ENCODE assay signal across 9 cellular contexts in genomic region chr11:123742334-123742733, GRCh38. TPM values are rescaled to one million over a fixed set of nuclear protein-coding genes. Genes with fewer than 3 reads are reported as not detected.
DNase-seq lines count a peak whose midpoint lies in the region; ATAC-seq, FAIRE-seq and TF ChIP-seq lines count a peak whose summit lies in the region.
"Had no signal": no experiment of that assay in that cellular context is flagged by ENCODE, and none has a peak within 500 bp of the region (broad histone marks: within the 10 kb centered on the region; RNA-seq: fewer than 3 reads in every experiment).

No MANE protein-coding gene starts in this region.

- no peaks in the 10 kb centered on the region for H3K9me3 Mint-ChIP-seq in activated CD8-positive, alpha-beta memory T cell treated with anti-CD3 and anti-CD28 coated beads, Interleukin-2, amount 10 ng/mL, durations not matched to agents 7 days and 5 days (ENCODE audit: low read depth)
- H3K9me3 Mint-ChIP-seq in activated naive CD8-positive, alpha-beta T cell treated with anti-CD3 and anti-CD28 coated beads, Interleukin-2, amount 50 U/mL, for 24 hours: no peaks in the 10 kb centered on the region

- H3K4me3 Mint-ChIP-seq in activated CD8-positive, alpha-beta memory T cell treated with anti-CD3 and anti-CD28 coated beads, Interleukin-2, amount 10 ng/mL, durations not matched to agents 7 days and 5 days: peak overlapping the region; percentile 95
- H3K4me3 Mint-ChIP-seq in activated naive CD8-positive, alpha-beta T cell treated with anti-CD3 and anti-CD28 coated beads, Interleukin-2, amount 50 U/mL, for 24 hours: peak overlapping the region; percentile 88

- H3K4me1 ChIP-seq in tibial nerve (peaks cover 0 to 29% (median 8%) of the 10 kb centered on the region in 4 donors), small intestine (ENCODE audit: control insufficient read depth in 2 of 2, insufficient read depth in 1 of 2, low read depth in 1 of 2, low read length in 1 of 2) (peaks cover 0 to 14% of the 10 kb centered on the region in 2 donors)

- H3K27ac Mint-ChIP-seq in activated CD8-positive, alpha-beta memory T cell treated with anti-CD3 and anti-CD28 coated beads, Interleukin-2, amount 10 ng/mL, durations not matched to agents 7 days and 5 days: peak overlapping the region; percentile 93
- H3K27ac Mint-ChIP-seq in activated naive CD8-positive, alpha-beta T cell treated with anti-CD3 and anti-CD28 coated beads, Interleukin-2, amount 50 U/mL, for 24 hours: peak overlapping the region; percentile 86

- no peak for FAIRE-seq in small intestine (lab: Jason Lieb, UNC)

- H3K27me3 ChIP-seq in tibial nerve (no peaks in the 10 kb centered on the region), small intestine (ENCODE audit: control insufficient read depth in 2 of 2, insufficient read depth in 2 of 2, low read length in 2 of 2) (no peaks in the 10 kb centered on the region)

- TF ChIP-seq EP300 in tibial nerve (IDR thresholded peaks at IDR 0.05): no peak

- no peak for DNase-seq in activated CD8-positive, alpha-beta memory T cell treated with anti-CD3 and anti-CD28 coated beads, Interleukin-2, amount 10 ng/mL, durations not matched to agents 7 days and 5 days
- no peak for DNase-seq in activated CD8-positive, alpha-beta memory T cell treated with anti-CD3 and anti-CD28 coated beads, Interleukin-2, amount 50 U/mL, for 4 hours
- peak; percentile 3 for DNase-seq in activated naive CD8-positive, alpha-beta T cell treated with anti-CD3 and anti-CD28 coated beads, Interleukin-2, amount 50 U/mL, for 24 hours
- DNase-seq in left kidney (ENCODE audit: low read depth, low spot score) (peak; percentile 35), tibial nerve (ENCODE audit: low spot score in 2 of 2) (no peak), NCI-H1694 treated with DMSO at 0.1 percent for 48 hours (lab: John Stamatoyannopoulos, UW) (no peak), small intestine (no peak)

- peak overlapping the region in 3 of 4 donors; percentile 77 to 93 (median 80) for H3K27ac ChIP-seq in tibial nerve
- H3K27ac ChIP-seq in small intestine (ENCODE audit: low read depth in 1 of 2, low read length in 1 of 2): no peak overlapping the region

- no peak for ATAC-seq in activated CD8-positive, alpha-beta memory T cell treated with anti-CD3 and anti-CD28 coated beads, Interleukin-2, amount 10 ng/mL, durations not matched to agents 7 days and 5 days
- no peak for ATAC-seq in activated naive CD8-positive, alpha-beta T cell treated with anti-CD3 and anti-CD28 coated beads, Interleukin-2, amount 50 U/mL, for 24 hours
- ATAC-seq in HG03442 (IDR thresholded peaks at IDR 0.05; ENCODE audit: unreplicated experiment): no peak

- H3K9me3 ChIP-seq in tibial nerve: no peaks in the 10 kb centered on the region
- no peaks in the 10 kb centered on the region for H3K9me3 ChIP-seq in small intestine (ENCODE audit: control insufficient read depth, low read depth)

- CTCF ChIA-PET in activated CD8-positive, alpha-beta memory T cell treated with anti-CD3 and anti-CD28 coated beads, Interleukin-2, amount 10 ng/mL, durations not matched to agents 7 days and 5 days (lab: Charles Lee): no interaction called here

- peak overlapping the region; percentile 69 to 97 (median 88) for H3K4me3 ChIP-seq in tibial nerve
- H3K4me3 ChIP-seq in small intestine (ENCODE audit: low read depth in 1 of 2, low read length in 2 of 2): no peak overlapping the region

- H3K36me3 ChIP-seq in tibial nerve: peaks cover 0 to 7% (median 0%) of the 10 kb centered on the region in 3 donors
- H3K36me3 ChIP-seq in small intestine (ENCODE audit: control insufficient read depth in 2 of 2, insufficient read depth in 2 of 2, low read length in 2 of 2): peaks cover 0 to 2% of the 10 kb centered on the region in 2 donors

- TF ChIP-seq CTCF in tibial nerve (IDR thresholded peaks at IDR 0.05): no peak

- peaks cover 16% of the 10 kb centered on the region for H3K36me3 Mint-ChIP-seq in activated CD8-positive, alpha-beta memory T cell treated with anti-CD3 and anti-CD28 coated beads, Interleukin-2, amount 10 ng/mL, durations not matched to agents 7 days and 5 days
- peaks cover 19% of the 10 kb centered on the region for H3K36me3 Mint-ChIP-seq in activated naive CD8-positive, alpha-beta T cell treated with anti-CD3 and anti-CD28 coated beads, Interleukin-2, amount 50 U/mL, for 24 hours (ENCODE audit: low read depth)

- TF ChIP-seq POLR2A in tibial nerve (IDR thresholded peaks at IDR 0.05): no peak

- no peaks in the 10 kb centered on the region for H3K27me3 Mint-ChIP-seq in activated CD8-positive, alpha-beta memory T cell treated with anti-CD3 and anti-CD28 coated beads, Interleukin-2, amount 10 ng/mL, durations not matched to agents 7 days and 5 days
- H3K27me3 Mint-ChIP-seq in activated naive CD8-positive, alpha-beta T cell treated with anti-CD3 and anti-CD28 coated beads, Interleukin-2, amount 50 U/mL, for 24 hours: peaks cover 4% of the 10 kb centered on the region

- 52 to 53% methylated on average over 4 of the region's 4 CpGs for WGBS in tibial nerve, 2 donors
- 48 to 54% (median 51%) methylated on average over 4 of the region's 4 CpGs for WGBS in small intestine, 3 donors

- H3K4me1 Mint-ChIP-seq in activated CD8-positive, alpha-beta memory T cell treated with anti-CD3 and anti-CD28 coated beads, Interleukin-2, amount 10 ng/mL, durations not matched to agents 7 days and 5 days: peaks cover 33% of the 10 kb centered on the region
- H3K4me1 Mint-ChIP-seq in activated naive CD8-positive, alpha-beta T cell treated with anti-CD3 and anti-CD28 coated beads, Interleukin-2, amount 50 U/mL, for 24 hours: peaks cover 29% of the 10 kb centered on the region

RNA-seq across cellular contexts. Expression of gene ZNF202, which starts 0.9 kb away (rescaled TPM):
- 10 to 100 TPM; 12.3 to 21.1 TPM for total RNA-seq in activated CD8-positive, alpha-beta memory T cell treated with anti-CD3 and anti-CD28 coated beads, Interleukin-2, amount 10 ng/mL, durations not matched to agents 7 days and 5 days
- 10 to 100 TPM in 3 of 4 donors, 1 to 10 TPM in 1; 5.9 to 13.2 (median 10.6) TPM for total RNA-seq in tibial nerve
- 1 to 10 TPM; 3.6 to 6.6 (median 4.6) TPM for polyA plus RNA-seq in small intestine

RNA-seq across cellular contexts. Expression of gene OR6X1, which starts 12.0 kb away (rescaled TPM):
- not detected for total RNA-seq in activated CD8-positive, alpha-beta memory T cell treated with anti-CD3 and anti-CD28 coated beads, Interleukin-2, amount 10 ng/mL, durations not matched to agents 7 days and 5 days
- not detected for total RNA-seq in tibial nerve
- not detected for polyA plus RNA-seq in small intestine
- total RNA-seq: activated CD8-positive, alpha-beta memory T cell treated with anti-CD3 and anti-CD28 coated beads for 36 hours had no signal

Comparison
In these comparisons a context has a peak if more than half of its experiments do, and no peak if none do; other contexts are left out.
1. DNase-seq: peak in activated naive CD8-positive, alpha-beta T cell treated with anti-CD3 and anti-CD28 coated beads, Interleukin-2, amount 50 U/mL, for 24 hours (single experiment) and left kidney (single experiment); none in activated CD8-positive, alpha-beta memory T cell treated with anti-CD3 and anti-CD28 coated beads, Interleukin-2, amount 10 ng/mL, durations not matched to agents 7 days and 5 days (single experiment), activated CD8-positive, alpha-beta memory T cell treated with anti-CD3 and anti-CD28 coated beads, Interleukin-2, amount 50 U/mL, for 4 hours (single experiment), tibial nerve (0 of 2), NCI-H1694 treated with DMSO at 0.1 percent for 48 hours (single experiment) and small intestine (single experiment).
2. H3K27ac ChIP-seq: peak in tibial nerve (3 of 4); none in small intestine (0 of 2).
3. H3K4me3 ChIP-seq: peak in tibial nerve (4 of 4); none in small intestine (0 of 2).